In the genomic region with DNA sequence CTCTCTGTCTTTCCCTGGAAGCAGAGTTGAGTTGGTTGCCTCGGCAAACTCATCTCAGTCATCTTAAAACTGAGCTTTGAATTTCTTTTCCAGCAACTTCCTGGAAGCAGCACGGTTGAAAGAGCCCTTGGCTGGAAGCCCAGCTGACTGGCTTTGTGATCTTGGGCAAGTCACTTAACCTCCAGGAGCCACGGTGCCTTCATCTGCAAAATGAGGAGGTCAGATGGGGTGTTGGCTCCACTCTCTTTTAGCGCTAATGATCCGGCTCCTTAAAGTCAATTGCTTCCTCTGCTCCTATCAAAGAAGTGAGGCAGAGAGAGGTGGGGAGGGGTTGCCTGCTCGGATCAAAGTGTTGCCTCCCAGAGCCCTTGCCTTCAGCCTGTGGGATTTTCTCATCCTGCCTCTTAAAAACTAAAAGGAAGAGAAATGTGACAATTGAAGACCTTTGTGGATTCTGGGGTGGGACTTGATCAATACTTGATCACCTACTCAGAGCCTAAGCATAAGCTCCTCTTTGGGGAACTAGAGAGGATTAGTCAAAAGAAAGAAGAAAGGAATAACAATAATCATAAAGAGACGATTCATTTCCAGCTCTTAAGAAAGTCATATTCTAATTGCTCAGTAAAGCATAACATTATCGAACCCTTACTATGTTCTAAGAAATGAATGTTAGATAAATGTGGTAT, we compare ENCODE assay signal across 36 cellular contexts.
"Had no signal": no experiment of that assay in that cellular context is flagged by ENCODE, and none has a peak within 500 bp of the region (broad histone marks: within the 10 kb centered on the region; RNA-seq: fewer than 3 reads in every experiment).

No MANE protein-coding gene starts in this region.

- H3K36me3 ChIP-seq: adrenal gland, Peyer's patch, SJCRH30 had no signal

- H3K4me3 Mint-ChIP-seq: activated B cell treated with CpG ODN at 0.5 μM for 24 hours; activated CD4-positive, alpha-beta memory T cell treated with anti-CD3 and anti-CD28 coated beads, Interleukin-2, amount 10 ng/mL, durations not matched to agents 7 days and 5 days; activated CD8-positive, alpha-beta memory T cell treated with anti-CD3 and anti-CD28 coated beads, Interleukin-2, amount 10 ng/mL, durations not matched to agents 7 days and 5 days; activated T-cell treated with anti-CD3 and anti-CD28 coated beads, Interleukin-2, amount 50 U/mL, for 72 hours; activated T-helper 17 cell treated with anti-CD3 and anti-CD28 coated beads, Interleukin-2, amount 50 U/mL, for 72 hours; T-helper 1 cell treated with Interleukin-12 subunit alpha and Interleukin-12 subunit beta and Interleukin-4 antibody, amounts not matched to agents 30 μg/mL and 1 μg/mL, for 36 hours; T-helper 2 cell treated with Interferon-gamma antibody and Interleukin-4, amounts not matched to agents 5 μg/mL and 100 μg/mL, for 36 hours had no signal

- H3K27me3 Mint-ChIP-seq: activated B cell treated with CpG ODN at 0.5 μM for 24 hours; activated CD4-positive, alpha-beta memory T cell treated with anti-CD3 and anti-CD28 coated beads, Interleukin-2, amount 10 ng/mL, durations not matched to agents 7 days and 5 days; activated CD8-positive, alpha-beta memory T cell treated with anti-CD3 and anti-CD28 coated beads, Interleukin-2, amount 10 ng/mL, durations not matched to agents 7 days and 5 days had no signal

- H3K27me3 ChIP-seq: adrenal gland, body of pancreas, Peyer's patch, SJCRH30 had no signal

- H3K27ac Mint-ChIP-seq: activated B cell treated with CpG ODN at 0.5 μM for 24 hours; activated CD4-positive, alpha-beta memory T cell treated with anti-CD3 and anti-CD28 coated beads, Interleukin-2, amount 10 ng/mL, durations not matched to agents 7 days and 5 days; activated CD8-positive, alpha-beta memory T cell treated with anti-CD3 and anti-CD28 coated beads, Interleukin-2, amount 10 ng/mL, durations not matched to agents 7 days and 5 days; activated naive CD4-positive, alpha-beta T cell treated with anti-CD3 and anti-CD28 coated beads, Interleukin-2, amount 50 U/mL, for 72 hours; activated T-cell treated with anti-CD3 and anti-CD28 coated beads, Interleukin-2, amount 50 U/mL, for 72 hours; activated T-helper 17 cell treated with anti-CD3 and anti-CD28 coated beads, Interleukin-2, amount 50 U/mL, for 72 hours; T-helper 1 cell treated with Interleukin-12 subunit alpha and Interleukin-12 subunit beta and Interleukin-4 antibody, amounts not matched to agents 30 μg/mL and 1 μg/mL, for 36 hours; T-helper 2 cell treated with Interferon-gamma antibody and Interleukin-4, amounts not matched to agents 5 μg/mL and 100 μg/mL, for 36 hours had no signal

- H3K9me3 Mint-ChIP-seq: activated B cell treated with CpG ODN at 0.5 μM for 24 hours; activated CD4-positive, alpha-beta memory T cell treated with anti-CD3 and anti-CD28 coated beads, Interleukin-2, amount 10 ng/mL, durations not matched to agents 7 days and 5 days; activated naive CD4-positive, alpha-beta T cell treated with anti-CD3 and anti-CD28 coated beads, Interleukin-2, amount 50 U/mL, for 72 hours; activated T-cell treated with anti-CD3 and anti-CD28 coated beads, Interleukin-2, amount 50 U/mL, for 72 hours; activated T-helper 17 cell treated with anti-CD3 and anti-CD28 coated beads, Interleukin-2, amount 50 U/mL, for 72 hours; T-helper 1 cell treated with Interleukin-12 subunit alpha and Interleukin-12 subunit beta and Interleukin-4 antibody, amounts not matched to agents 30 μg/mL and 1 μg/mL, for 36 hours; T-helper 2 cell treated with Interferon-gamma antibody and Interleukin-4, amounts not matched to agents 5 μg/mL and 100 μg/mL, for 36 hours had no signal

- H3K4me2 ChIP-seq: SK-N-SH had no signal

- H3K4me3 ChIP-seq: adrenal gland, body of pancreas, Peyer's patch, SJCRH30 had no signal

- H3K27ac ChIP-seq: adrenal gland, body of pancreas, Peyer's patch, RWPE1, SJCRH30 had no signal

- DNase-seq: activated B cell treated with CpG ODN at 0.5 μM for 24 hours; activated CD4-positive, alpha-beta memory T cell treated with anti-CD3 and anti-CD28 coated beads, Interleukin-2, amount 10 ng/mL, durations not matched to agents 7 days and 5 days; activated CD4-positive, alpha-beta T cell treated with anti-CD3 and anti-CD28 coated beads for 1 hour; activated CD4-positive, alpha-beta T cell treated with anti-CD3 and anti-CD28 coated beads for 48 hours; activated CD8-positive, alpha-beta memory T cell treated with anti-CD3 and anti-CD28 coated beads for 24 hours; activated CD8-positive, alpha-beta memory T cell treated with anti-CD3 and anti-CD28 coated beads, Interleukin-2, amount 10 ng/mL, durations not matched to agents 7 days and 5 days; activated CD8-positive, alpha-beta memory T cell treated with anti-CD3 and anti-CD28 coated beads, Interleukin-2, amount 50 U/mL, for 48 hours; activated effector memory CD4-positive, alpha-beta T cell treated with anti-CD3 and anti-CD28 coated beads, Interleukin-2, amount 50 U/mL, for 16 hours; activated naive CD4-positive, alpha-beta T cell treated with Interleukin-2 at 50 U/mL for 16 hours; activated T-cell treated with anti-CD3 and anti-CD28 coated beads, Interleukin-2, amount 50 U/mL, for 72 hours; adrenal gland; body of pancreas; caudate nucleus; cerebellar nuclear complex; Karpas-422; KBM-7; NCI-H1048; NCI-H1105 treated with DMSO at 0.1 percent for 48 hours; NCI-H1436; NCI-H1694; NCI-H1930; NCI-H2081 treated with DMSO at 0.1 percent for 48 hours; NCI-H446; NCI-H510A treated with DMSO at 0.1 percent for 48 hours; NCI-H526 treated with DMSO at 0.1 percent for 48 hours; NK-92 treated with Interleukin-12 subunit alpha and Interleukin-12 subunit beta, amount 100 ng/mL, for 24 hours; PC-3; Peyer's patch; SJCRH30; SK-N-SH had no signal

- H3K36me3 Mint-ChIP-seq: activated CD8-positive, alpha-beta memory T cell treated with anti-CD3 and anti-CD28 coated beads, Interleukin-2, amount 10 ng/mL, durations not matched to agents 7 days and 5 days; activated naive CD4-positive, alpha-beta T cell treated with anti-CD3 and anti-CD28 coated beads, Interleukin-2, amount 50 U/mL, for 72 hours had no signal

- H3K9me3 ChIP-seq: adrenal gland, body of pancreas, Peyer's patch, SJCRH30, SK-N-SH had no signal

- ATAC-seq: activated CD8-positive, alpha-beta memory T cell treated with anti-CD3 and anti-CD28 coated beads, Interleukin-2, amount 10 ng/mL, durations not matched to agents 7 days and 5 days; activated naive CD4-positive, alpha-beta T cell treated with anti-CD3 and anti-CD28 coated beads, Interleukin-2, amount 50 U/mL, for 72 hours; activated T-cell treated with anti-CD3 and anti-CD28 coated beads, Interleukin-2, amount 50 U/mL, for 72 hours; activated T-helper 17 cell treated with anti-CD3 and anti-CD28 coated beads, Interleukin-2, amount 50 U/mL, for 72 hours; body of pancreas; PC-3; Right ventricle myocardium inferior had no signal

- H3K9me2 ChIP-seq: SK-N-SH had no signal

- H3K4me1 ChIP-seq: adrenal gland, body of pancreas, Peyer's patch had no signal

- H3K4me1 Mint-ChIP-seq: activated B cell treated with CpG ODN at 0.5 μM for 24 hours; activated CD4-positive, alpha-beta memory T cell treated with anti-CD3 and anti-CD28 coated beads, Interleukin-2, amount 10 ng/mL, durations not matched to agents 7 days and 5 days; activated CD8-positive, alpha-beta memory T cell treated with anti-CD3 and anti-CD28 coated beads, Interleukin-2, amount 10 ng/mL, durations not matched to agents 7 days and 5 days; activated T-helper 17 cell treated with anti-CD3 and anti-CD28 coated beads, Interleukin-2, amount 50 U/mL, for 72 hours had no signal
